Comparison of ENCODE assay signal across 20 cellular contexts in genomic region chr9:81824802-81825770, GRCh38.
A peak's percentile ranks its signal among the peaks of the same experiment; 100 is the strongest.
DNase-seq lines count a peak whose midpoint lies in the region; ATAC-seq, FAIRE-seq and TF ChIP-seq lines count a peak whose summit lies in the region.
"Had no signal": no experiment of that assay in that cellular context is flagged by ENCODE, and none has a peak within 500 bp of the region (broad histone marks: within the 10 kb centered on the region; RNA-seq: fewer than 3 reads in every experiment).

No MANE protein-coding gene starts in this region.

- H3K18ac ChIP-seq in trophoblast cell (ENCODE audit: low read length) = no peak overlapping the region

- peak overlapping the region; percentile 37; the same call in 1 of the 2 replicates for H2AFZ ChIP-seq in PC-9
- no peak overlapping the region for H2AFZ ChIP-seq in trophoblast cell (ENCODE audit: insufficient read depth, low read length, poor library complexity)

- TF ChIP-seq POLR2A in testis (IDR thresholded peaks at IDR 0.05) = no peak

- no peak for TF ChIP-seq CTCF in PC-9 (conservative IDR thresholded peaks at IDR 0.05)
- TF ChIP-seq CTCF in testis (IDR thresholded peaks at IDR 0.05) = no peak

- peak overlapping the region; percentile 43 for H2BK120ac ChIP-seq in trophoblast cell (ENCODE audit: insufficient read depth, low read length, poor library complexity)

- H3K9me3 ChIP-seq in PC-9 (ENCODE audit: insufficient read depth, low read depth) = no peaks in the 10 kb centered on the region; the same call in 1 of the 2 replicates
- no peaks in the 10 kb centered on the region for H3K9me3 ChIP-seq in trophoblast cell (ENCODE audit: insufficient read depth, low read depth, low read length)
- H3K9me3 ChIP-seq in testis = no peaks in the 10 kb centered on the region
- H3K9me3 ChIP-seq: MG63, right lobe of liver, thyroid gland had no signal

- no peak overlapping the region for H3K4ac ChIP-seq in trophoblast cell (ENCODE audit: low read depth, low read length)

- H3K4me3 ChIP-seq in PC-9 (0 out of 2 replicates have a peak overlapping the region, but pooled peaks have one; percentile 15), trophoblast cell (ENCODE audit: low read depth, low read length) (no peak overlapping the region), testis (no peak overlapping the region)
- H3K4me3 ChIP-seq: cardiac muscle cell, MG63, thyroid gland had no signal

- H3K27me3 ChIP-seq in PC-9 (ENCODE audit: insufficient read depth, low read depth) = no peaks in the 10 kb centered on the region
- no peaks in the 10 kb centered on the region for H3K27me3 ChIP-seq in trophoblast cell (ENCODE audit: insufficient read depth, low read length)
- no peaks in the 10 kb centered on the region for H3K27me3 ChIP-seq in testis
- H3K27me3 ChIP-seq: MG63, right lobe of liver, thyroid gland had no signal

- no peaks in the 10 kb centered on the region for H3K79me2 ChIP-seq in PC-9 (ENCODE audit: low read depth)
- no peaks in the 10 kb centered on the region for H3K79me2 ChIP-seq in trophoblast cell (ENCODE audit: control insufficient read depth, insufficient read depth, low read length, poor library complexity)

- H3K4me2 ChIP-seq in PC-9 = peak overlapping the region; percentile 56
- H3K4me2 ChIP-seq in trophoblast cell (ENCODE audit: low read length) = no peak overlapping the region

- no peaks in the 10 kb centered on the region for H3K9me2 ChIP-seq in PC-9 (ENCODE audit: insufficient read depth)

- CTCF ChIA-PET in PC-9 (lab: Charles Lee) = no interaction called here

- no peak overlapping the region for H3K9ac ChIP-seq in trophoblast cell (ENCODE audit: low read length)

- no peaks in the 10 kb centered on the region for H3K36me3 ChIP-seq in PC-9 (ENCODE audit: low read depth)
- H3K36me3 ChIP-seq in trophoblast cell (ENCODE audit: control insufficient read depth in 1 of 2, insufficient read depth in 2 of 2, low read length in 2 of 2) = no peaks in the 10 kb centered on the region
- H3K36me3 ChIP-seq in testis (ENCODE audit: low read depth, missing control alignments) = no peaks in the 10 kb centered on the region
- H3K36me3 ChIP-seq: cardiac muscle cell, MG63, right lobe of liver, thyroid gland had no signal

- H3K14ac ChIP-seq in trophoblast cell (ENCODE audit: low read length) = no peak overlapping the region

- H2AK5ac ChIP-seq in trophoblast cell (ENCODE audit: low read length) = no peak overlapping the region

- H2BK5ac ChIP-seq in trophoblast cell (ENCODE audit: low read depth, low read length, poor library complexity) = no peak overlapping the region

- POLR2A ChIA-PET in PC-9 (lab: Charles Lee; ENCODE audit: unreplicated experiment) = interaction anchor here (0.6 to 1.0 kb wide), 7 partner anchors 13 to 139 kb away, joined by 3 to 5 read pairs (median 3); partner anchors contain the start of gene TLE1

- H3K79me1 ChIP-seq in trophoblast cell (ENCODE audit: low read length) = no peaks in the 10 kb centered on the region

- no peak overlapping the region for H3K23ac ChIP-seq in trophoblast cell (ENCODE audit: low read length)

- peak overlapping the region; percentile 61 for H4K91ac ChIP-seq in trophoblast cell (ENCODE audit: low read depth, low read length)

- H3K4me1 ChIP-seq in PC-9 (replicated peaks; ENCODE audit: insufficient read depth) (peaks cover 39% of the 10 kb centered on the region), trophoblast cell (ENCODE audit: control insufficient read depth in 1 of 2, insufficient read depth in 2 of 2, low read length in 2 of 2) (peaks cover 4 to 6% of the 10 kb centered on the region in 2 experiments), testis (peaks cover 4% of the 10 kb centered on the region)
- H3K4me1 ChIP-seq: thyroid gland had no signal

- ATAC-seq in HG02623 (IDR thresholded peaks at IDR 0.05; ENCODE audit: unreplicated experiment) = no peak
- ATAC-seq in HG02840 (IDR thresholded peaks at IDR 0.05; ENCODE audit: low FRiP score, unreplicated experiment) = no peak
- ATAC-seq: CD8-positive, alpha-beta T cell; stimulated activated memory B cell treated with anti-CD40 and anti-IgM and Interleukin-4, amounts not matched to agents 10 μg/mL and 1 μg/mL and 100 μg/mL, for 72 hours had no signal

- H4K12ac ChIP-seq in trophoblast cell (ENCODE audit: low read depth, low read length) = no peak overlapping the region

- no CpG with 5 or more reads among the region's 8 CpGs for WGBS in trophoblast cell (ENCODE audit: extremely low coverage, insufficient coverage, insufficient read length)
- WGBS in testis, 2 donors = 93 to 94% methylated on average over 8 of the region's 8 CpGs

- H3F3A ChIP-seq in PC-9 (ENCODE audit: insufficient read depth, low read depth) = peaks cover 23% of the 10 kb centered on the region; the same call in 1 of the 2 replicates

- H3K27ac ChIP-seq in PC-9 = peak overlapping the region; percentile 91
- H3K27ac ChIP-seq in epithelial cell of prostate = peak overlapping the region; percentile 58
- no peak overlapping the region for H3K27ac ChIP-seq in trophoblast cell (ENCODE audit: low read depth, low read length)
- H3K27ac ChIP-seq in testis = no peak overlapping the region
- H3K27ac ChIP-seq: cardiac muscle cell, thyroid gland had no signal

- intact Hi-C loops in PC-9 (cut with micrococcal nuclease; ENCODE audit: unreplicated experiment) = loop anchor here (1.0 kb wide), 3 partner anchors 17 to 136 kb away; partner anchors contain the start of gene TLE1
- intact Hi-C loops in testis (cut with DNase I; ENCODE audit: low total_unique reads) = no loop called here

- peak; percentile 98 for FAIRE-seq in G401.6 (lab: Jason Lieb, UNC)

- DNase-seq in PC-9 (peak in 1 of 2 experiments; percentile 86), epithelial cell of prostate (ENCODE audit: low read depth, low spot score) (no peak), trophoblast cell (peak; percentile 6 to 79), NCI-H1694 (lab: John Stamatoyannopoulos, UW) (no peak), testis (no peak)
- DNase-seq: activated CD4-positive, CD25-positive, alpha-beta regulatory T cell treated with anti-CD3 and anti-CD28 coated beads, Interleukin-2, amount 50 U/mL, for 72 hours; activated naive CD8-positive, alpha-beta T cell treated with anti-CD3 and anti-CD28 coated beads, Interleukin-2, amount 10 ng/mL, durations not matched to agents 7 days and 5 days; CD8-positive, alpha-beta T cell; DMS79 treated with DMSO at 0.1 percent for 48 hours; MG63; NCI-H146; NCI-H2227 treated with DMSO at 0.1 percent for 48 hours; right lobe of liver; T-helper 9 cell; thyroid gland had no signal

- no peak overlapping the region for H4K8ac ChIP-seq in trophoblast cell (ENCODE audit: low read depth, low read length)

- peak overlapping the region; percentile 13 for H2BK12ac ChIP-seq in trophoblast cell (ENCODE audit: low read length)

- TSS peak; percentile 98 for BruUV-seq in PC-9 (replicated peaks; lab: Mats Ljungman, UMichigan)

- no peaks in the 10 kb centered on the region for H4K20me1 ChIP-seq in PC-9 (ENCODE audit: insufficient read depth)

Comparison
In these comparisons a context has a peak if more than half of its experiments do, and no peak if none do; other contexts are left out.
1. DNase-seq: peak in trophoblast cell (2 of 2); none in epithelial cell of prostate (single experiment), NCI-H1694 (single experiment) and testis (single experiment).
2. H3K27ac ChIP-seq: peak in PC-9 (single experiment) and epithelial cell of prostate (single experiment); none in trophoblast cell (single experiment) and testis (0 of 2).